In the genomic region with DNA sequence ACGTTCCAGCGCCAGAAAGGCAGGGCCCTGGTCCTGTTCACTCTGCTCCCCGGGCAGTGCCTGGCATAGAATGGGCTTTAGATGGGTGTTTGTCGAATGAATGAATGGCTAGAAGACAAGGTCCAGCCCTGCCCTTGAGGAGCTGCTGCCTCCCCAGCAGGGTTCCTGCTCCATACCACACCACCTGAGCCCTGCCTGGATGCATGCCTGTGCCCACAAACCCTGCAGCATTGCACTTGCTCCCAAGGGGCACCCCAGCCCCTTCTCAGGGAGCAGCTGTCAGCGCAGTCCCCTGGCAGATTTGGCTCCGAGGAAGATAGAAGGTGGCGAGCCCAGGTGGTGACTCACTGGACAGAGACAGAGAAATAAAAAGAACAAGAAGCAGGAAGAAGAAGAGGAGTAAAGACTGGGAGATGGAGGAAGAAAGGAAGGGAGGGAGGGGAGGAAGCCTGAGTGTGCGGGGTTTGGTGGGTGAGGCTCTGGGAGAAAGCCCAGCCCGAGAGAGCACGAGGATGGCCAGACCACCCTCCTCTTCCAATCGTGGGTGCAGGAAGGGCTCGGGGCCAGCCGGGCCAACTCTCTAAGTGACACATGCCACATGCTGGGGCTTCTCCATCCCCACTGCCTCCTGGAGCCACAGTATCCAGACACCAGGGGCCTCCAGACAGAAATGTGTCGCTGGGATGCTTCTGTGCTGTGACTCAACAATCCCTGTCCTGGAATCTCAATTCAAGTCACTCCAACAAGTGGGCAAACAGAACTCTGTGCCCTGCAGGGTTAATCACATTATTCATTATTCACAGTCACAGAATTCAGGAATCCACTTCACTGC, we compare ENCODE assay signal across 20 cellular contexts.
A peak's percentile ranks its signal among the peaks of the same experiment; 100 is the strongest.
DNase-seq lines count a peak whose midpoint lies in the region; ATAC-seq, FAIRE-seq and TF ChIP-seq lines count a peak whose summit lies in the region.
"Had no signal": no experiment of that assay in that cellular context is flagged by ENCODE, and none has a peak within 500 bp of the region (broad histone marks: within the 10 kb centered on the region; RNA-seq: fewer than 3 reads in every experiment).

No MANE protein-coding gene starts in this region.

- H3K27ac Mint-ChIP-seq in activated naive CD8-positive, alpha-beta T cell treated with anti-CD3 and anti-CD28 coated beads, Interleukin-2, amount 50 U/mL, for 24 hours = no peak overlapping the region
- H3K27ac Mint-ChIP-seq: GM23338 had no signal

- intact Hi-C loops in cardiac septum (cut with DNase I) = no loop called here
- intact Hi-C loops in heart left ventricle (cut with DNase I) = no loop called here

- TF ChIP-seq CTCF in heart left ventricle (IDR thresholded peaks at IDR 0.05) (no peak), H1 (IDR thresholded peaks at IDR 0.05; ENCODE audit: control extremely low read depth in 1 of 3, insufficient read depth in 1 of 3, low read depth in 1 of 3, low read length in 3 of 3) (no peak), osteoblast (IDR thresholded peaks at IDR 0.05; ENCODE audit: extremely low read depth, low read depth, low read length) (no peak)

- no peak overlapping the region for H3K9ac ChIP-seq in H1 (replicated peaks in 1 of 4; ENCODE audit: extremely low read depth in 1 of 4, low read depth in 3 of 4, low read length in 3 of 4)

- H2AFZ ChIP-seq in H1 (ENCODE audit: low read length) (no peak overlapping the region), osteoblast (ENCODE audit: low read length) (no peak overlapping the region)
- H2AFZ ChIP-seq: GM23338 had no signal

- no peak overlapping the region for H4K91ac ChIP-seq in H1 (replicated peaks; ENCODE audit: insufficient read length, low read length)

- FAIRE-seq in H1 (lab: Jason Lieb, UNC) = no peak
- FAIRE-seq: GM12878, RCC 7860 had no signal

- no peaks in the 10 kb centered on the region for H3K36me3 Mint-ChIP-seq in activated naive CD8-positive, alpha-beta T cell treated with anti-CD3 and anti-CD28 coated beads, Interleukin-2, amount 50 U/mL, for 24 hours (ENCODE audit: low read depth)

- H3K14ac ChIP-seq in H1 (ENCODE audit: insufficient read length) = no peak overlapping the region

- peak; percentile 36 for DNase-seq in cardiac septum (ENCODE audit: low spot score)
- no peak for DNase-seq in heart left ventricle
- no peak for DNase-seq in H1 (ENCODE audit: low read depth in 1 of 2, low spot score in 2 of 2)
- peak; percentile 57 for DNase-seq in osteoblast (ENCODE audit: insufficient read length, low spot score, missing footprints)
- no peak for DNase-seq in activated naive CD8-positive, alpha-beta T cell treated with anti-CD3 and anti-CD28 coated beads, Interleukin-2, amount 50 U/mL, for 24 hours
- DNase-seq in effector CD4-positive, alpha-beta T cell = no peak
- no peak for DNase-seq in NCI-H146 (lab: John Stamatoyannopoulos, UW)
- DNase-seq: KG1, NCI-H1092 treated with DMSO at 0.1 percent for 48 hours, NCI-H2081, NCI-H526 had no signal

- H3K4ac ChIP-seq in H1 (replicated peaks; ENCODE audit: insufficient read length, low read depth, low read length) = no peak overlapping the region

- H3K27me3 ChIP-seq in heart left ventricle (peaks cover 0 to 52% (median 8%) of the 10 kb centered on the region in 9 donors), H1 (replicated peaks in 1 of 4; ENCODE audit: control insufficient read depth in 3 of 4, extremely low read depth in 1 of 4, insufficient read depth in 3 of 4, low read length in 3 of 4) (no peaks in the 10 kb centered on the region), osteoblast (ENCODE audit: insufficient read depth, low read length) (no peaks in the 10 kb centered on the region)

- TF ChIP-seq POLR2A in heart left ventricle (IDR thresholded peaks at IDR 0.05) (no peak), H1 (IDR thresholded peaks at IDR 0.05; ENCODE audit: control extremely low read depth in 1 of 2, low read depth in 2 of 2, low read length in 2 of 2) (no peak)

- no peak overlapping the region for H2BK120ac ChIP-seq in H1 (replicated peaks; ENCODE audit: low read depth, low read length)

- H3K79me2 ChIP-seq in H1 (ENCODE audit: control insufficient read depth in 1 of 2, insufficient read depth in 2 of 2, low read length in 2 of 2) = no peaks in the 10 kb centered on the region
- H3K79me2 ChIP-seq in osteoblast (ENCODE audit: insufficient read depth, low read length) = no peaks in the 10 kb centered on the region

- H2BK15ac ChIP-seq in H1 (ENCODE audit: low read length) = no peak overlapping the region

- no peak overlapping the region for H2AK5ac ChIP-seq in H1 (ENCODE audit: low read depth, low read length)

- no peak overlapping the region for H4K8ac ChIP-seq in H1 (ENCODE audit: extremely low read depth, insufficient read depth, low read length)

- H3K9me3 ChIP-seq in heart left ventricle = no peaks in the 10 kb centered on the region
- no peaks in the 10 kb centered on the region for H3K9me3 ChIP-seq in H1 (ENCODE audit: insufficient read depth in 2 of 2, low read depth in 1 of 2, low read length in 1 of 2)
- H3K9me3 ChIP-seq in osteoblast (ENCODE audit: low read depth, low read length) = no peaks in the 10 kb centered on the region
- H3K9me3 ChIP-seq: SJSA1 had no signal

- no peak overlapping the region for H3K27ac ChIP-seq in heart left ventricle
- H3K27ac ChIP-seq in H1 (ENCODE audit: low read depth, low read length) = no peak overlapping the region
- H3K27ac ChIP-seq in osteoblast (ENCODE audit: low read depth, low read length) = no peak overlapping the region
- H3K27ac ChIP-seq: 22Rv1, HL-60, SJSA1 had no signal

- no peak for ATAC-seq in heart left ventricle
- no peak for ATAC-seq in activated naive CD8-positive, alpha-beta T cell treated with anti-CD3 and anti-CD28 coated beads, Interleukin-2, amount 50 U/mL, for 24 hours
- ATAC-seq in GM21515 (IDR thresholded peaks at IDR 0.05; ENCODE audit: unreplicated experiment) = no peak
- ATAC-seq: GM12878, GM23338, HCT116, Right ventricle myocardium inferior had no signal

- CTCF ChIA-PET in H1 (lab: Charles Lee; ENCODE audit: partially characterized antibody) = interaction anchor here (1.0 kb wide), 1 partner anchor 36 kb away, joined by 3 read pairs; no protein-coding TSS in a partner anchor

- no peaks in the 10 kb centered on the region for H3K4me1 Mint-ChIP-seq in activated naive CD8-positive, alpha-beta T cell treated with anti-CD3 and anti-CD28 coated beads, Interleukin-2, amount 50 U/mL, for 24 hours

- H3K27me3 Mint-ChIP-seq in activated naive CD8-positive, alpha-beta T cell treated with anti-CD3 and anti-CD28 coated beads, Interleukin-2, amount 50 U/mL, for 24 hours = peaks cover 6% of the 10 kb centered on the region

- H3K4me3 ChIP-seq in heart left ventricle (no peak overlapping the region), H1 (ENCODE audit: extremely low read depth in 1 of 4, insufficient read depth in 2 of 4, low read depth in 3 of 4, low read length in 4 of 4) (no peak overlapping the region), osteoblast (ENCODE audit: insufficient read depth, low read length) (no peak overlapping the region)
- H3K4me3 ChIP-seq: GM12878, GM23338, SJSA1 had no signal

- H2BK5ac ChIP-seq in H1 (ENCODE audit: low read depth, low read length) = 0 out of 2 replicates have a peak overlapping the region, but pooled peaks have one; percentile 19

- peaks cover 0 to 4% of the 10 kb centered on the region in 2 experiments for H4K20me1 ChIP-seq in H1 (replicated peaks in 1 of 2; ENCODE audit: control insufficient read depth in 1 of 2, insufficient read depth in 2 of 2, low read length in 2 of 2)
- no peaks in the 10 kb centered on the region for H4K20me1 ChIP-seq in osteoblast (ENCODE audit: insufficient read depth, low read length)

- H2BK12ac ChIP-seq in H1 (ENCODE audit: low read depth, low read length) = no peak overlapping the region; the same call in 1 of the 2 replicates

- POLR2A ChIA-PET in H1 (lab: Charles Lee; ENCODE audit: partially characterized antibody) = no interaction called here

- no peak for TF ChIP-seq EP300 in H1 (IDR thresholded peaks at IDR 0.05; ENCODE audit: borderline replicate concordance in 1 of 2, low read depth in 2 of 2, low read length in 2 of 2)

- no peak overlapping the region for H3K56ac ChIP-seq in H1 (replicated peaks; ENCODE audit: insufficient read length, low read depth, low read length)

- no peaks in the 10 kb centered on the region for H3K9me3 Mint-ChIP-seq in activated naive CD8-positive, alpha-beta T cell treated with anti-CD3 and anti-CD28 coated beads, Interleukin-2, amount 50 U/mL, for 24 hours
- H3K9me3 Mint-ChIP-seq: GM23338 had no signal

- H3K36me3 ChIP-seq in heart left ventricle = no peaks in the 10 kb centered on the region
- no peaks in the 10 kb centered on the region; a peak in 1 of 8 replicates for H3K36me3 ChIP-seq in H1 (ENCODE audit: control insufficient read depth in 2 of 4, insufficient read depth in 4 of 4, low read length in 3 of 4)
- no peaks in the 10 kb centered on the region for H3K36me3 ChIP-seq in osteoblast (ENCODE audit: insufficient read depth, low read length)
- H3K36me3 ChIP-seq: SJSA1 had no signal

- 69 to 75% (median 72%) methylated on average over 13 to 14 of the region's 14 CpGs for WGBS in heart left ventricle, 4 donors
- WGBS in H1 (ENCODE audit: extremely low coverage in 1 of 2, insufficient coverage in 1 of 2, insufficient read length in 1 of 2, insufficient replicate concordance in 2 of 2, low coverage in 1 of 2, low lambda C conversion rate in 2 of 2, missing lambda C conversion rate in 1 of 2), 2 experiments = 92% methylated on average over 14 of the region's 14 CpGs; no CpG with 5 or more reads in 1 of the 2 experiments

- no peak overlapping the region for H4K5ac ChIP-seq in H1 (ENCODE audit: insufficient read length, low read depth, low read length)

- no peak overlapping the region for H3K18ac ChIP-seq in H1 (ENCODE audit: extremely low read depth, low read length)

- H2BK20ac ChIP-seq in H1 (ENCODE audit: low read length) = 0 out of 2 replicates have a peak overlapping the region, but pooled peaks have one; percentile 57

- H3K23me2 ChIP-seq in H1 (ENCODE audit: low read depth, low read length) = peaks cover 7% of the 10 kb centered on the region; the same call in 1 of the 2 replicates

- TF ChIP-seq RAD21 in H1 (IDR thresholded peaks at IDR 0.05 in 1 of 2, conservative IDR thresholded peaks at IDR 0.05 in 1 of 2; ENCODE audit: low read depth in 2 of 2, low read length in 2 of 2) = no peak

- no peaks in the 10 kb centered on the region for H3K79me1 ChIP-seq in H1 (ENCODE audit: low read depth, low read length)

- H3K4me2 ChIP-seq in H1 (ENCODE audit: insufficient read depth in 1 of 2, low read depth in 2 of 2, low read length in 2 of 2) (no peak overlapping the region), osteoblast (ENCODE audit: insufficient read depth, low read length) (no peak overlapping the region)
- H3K4me2 ChIP-seq: GM23338 had no signal

- H3K4me3 Mint-ChIP-seq in activated naive CD8-positive, alpha-beta T cell treated with anti-CD3 and anti-CD28 coated beads, Interleukin-2, amount 50 U/mL, for 24 hours = no peak overlapping the region
- H3K4me3 Mint-ChIP-seq: GM23338 had no signal

- no peak overlapping the region for H3K23ac ChIP-seq in H1 (ENCODE audit: insufficient read length)

- H3K4me1 ChIP-seq in heart left ventricle (no peaks in the 10 kb centered on the region), H1 (replicated peaks in 1 of 4; ENCODE audit: control insufficient read depth in 3 of 4, insufficient read depth in 4 of 4, low read length in 3 of 4) (peaks cover 0 to 13% (median 6%) of the 10 kb centered on the region in 4 experiments; a peak in 4 of 7 replicates), osteoblast (ENCODE audit: insufficient read depth, low read length) (no peaks in the 10 kb centered on the region)

Comparison
In these comparisons a context has a peak if more than half of its experiments do, and no peak if none do; other contexts are left out.
1. DNase-seq: peak in cardiac septum (single experiment) and osteoblast (single experiment); none in heart left ventricle (0 of 5), H1 (0 of 2), activated naive CD8-positive, alpha-beta T cell treated with anti-CD3 and anti-CD28 coated beads, Interleukin-2, amount 50 U/mL, for 24 hours (single experiment), effector CD4-positive, alpha-beta T cell (single experiment) and NCI-H146 (single experiment).